35 cellular contexts compared by ENCODE assay signal in genomic region chr4:182799515-182800215, GRCh38.
"Had no signal": no experiment of that assay in that cellular context is flagged by ENCODE, and none has a peak within 500 bp of the region (broad histone marks: within the 10 kb centered on the region; RNA-seq: fewer than 3 reads in every experiment).

No MANE protein-coding gene starts in this region.

- ATAC-seq: activated CD8-positive, alpha-beta memory T cell treated with anti-CD3 and anti-CD28 coated beads, Interleukin-2, amount 10 ng/mL, durations not matched to agents 7 days and 5 days; activated T-cell treated with anti-CD3 and anti-CD28 coated beads, Interleukin-2, amount 50 U/mL, for 72 hours; activated T-helper 17 cell treated with anti-CD3 and anti-CD28 coated beads, Interleukin-2, amount 50 U/mL, for 72 hours had no signal

- H3K4me2 ChIP-seq: PC-9 had no signal

- H3K4me3 ChIP-seq: ascending aorta, cardiac muscle cell, PC-9, SJCRH30, SK-N-MC had no signal

- FAIRE-seq: RCC 7860 had no signal

- H3K27me3 ChIP-seq: ascending aorta, SJCRH30 had no signal

- H3K36me3 ChIP-seq: ascending aorta, WERI-Rb-1 had no signal

- H3K4me1 ChIP-seq: ascending aorta, SJCRH30 had no signal

- H3K27ac ChIP-seq: ascending aorta, cardiac muscle cell, PC-9, RWPE1, SJCRH30, SK-N-MC, WERI-Rb-1 had no signal

- H2AFZ ChIP-seq: PC-9 had no signal

- H3K9me3 ChIP-seq: ascending aorta, SJCRH30 had no signal

- DNase-seq: activated CD4-positive, alpha-beta memory T cell treated with anti-CD3 and anti-CD28 coated beads, Interleukin-2, amount 10 ng/mL, durations not matched to agents 7 days and 5 days; activated CD4-positive, alpha-beta T cell treated with anti-CD3 and anti-CD28 coated beads for 1 hour; activated CD4-positive, alpha-beta T cell treated with anti-CD3 and anti-CD28 coated beads for 48 hours; activated CD4-positive, CD25-positive, alpha-beta regulatory T cell; activated CD8-positive, alpha-beta memory T cell treated with anti-CD3 and anti-CD28 coated beads for 24 hours; activated CD8-positive, alpha-beta memory T cell treated with anti-CD3 and anti-CD28 coated beads, Interleukin-2, amount 10 ng/mL, durations not matched to agents 7 days and 5 days; activated effector memory CD4-positive, alpha-beta T cell treated with anti-CD3 and anti-CD28 coated beads, Interleukin-2, amount 50 U/mL, for 16 hours; activated naive CD4-positive, alpha-beta T cell; activated naive CD4-positive, alpha-beta T cell treated with anti-CD3 and anti-CD28 coated beads, Interleukin-2, amount 50 U/mL, for 16 hours; activated naive CD8-positive, alpha-beta T cell treated with anti-CD3 and anti-CD28 coated beads for 36 hours; activated T-cell treated with anti-CD3 and anti-CD28 coated beads, Interleukin-2, amount 50 U/mL, for 1 hour; activated T-cell treated with anti-CD3 and anti-CD28 coated beads, Interleukin-2, amount 50 U/mL, for 72 hours; amniotic stem cell; NCI-H1092 treated with DMSO at 0.1 percent for 48 hours; NCI-H1417; NCI-H146; NCI-H187; NCI-H2029 treated with DMSO at 0.1 percent for 48 hours; NCI-H2107; NCI-H2171; NCI-H510A; NCI-H526; NCI-H748 treated with DMSO at 0.1 percent for 48 hours; NK-92 treated with Interleukin-12 subunit alpha and Interleukin-12 subunit beta, amount 100 ng/mL, for 24 hours; PC-9; Right ventricle myocardium superior; SJCRH30; T1000; WERI-Rb-1 had no signal
